Comparison of ENCODE assay signal across 8 cellular contexts in the genomic region with DNA sequence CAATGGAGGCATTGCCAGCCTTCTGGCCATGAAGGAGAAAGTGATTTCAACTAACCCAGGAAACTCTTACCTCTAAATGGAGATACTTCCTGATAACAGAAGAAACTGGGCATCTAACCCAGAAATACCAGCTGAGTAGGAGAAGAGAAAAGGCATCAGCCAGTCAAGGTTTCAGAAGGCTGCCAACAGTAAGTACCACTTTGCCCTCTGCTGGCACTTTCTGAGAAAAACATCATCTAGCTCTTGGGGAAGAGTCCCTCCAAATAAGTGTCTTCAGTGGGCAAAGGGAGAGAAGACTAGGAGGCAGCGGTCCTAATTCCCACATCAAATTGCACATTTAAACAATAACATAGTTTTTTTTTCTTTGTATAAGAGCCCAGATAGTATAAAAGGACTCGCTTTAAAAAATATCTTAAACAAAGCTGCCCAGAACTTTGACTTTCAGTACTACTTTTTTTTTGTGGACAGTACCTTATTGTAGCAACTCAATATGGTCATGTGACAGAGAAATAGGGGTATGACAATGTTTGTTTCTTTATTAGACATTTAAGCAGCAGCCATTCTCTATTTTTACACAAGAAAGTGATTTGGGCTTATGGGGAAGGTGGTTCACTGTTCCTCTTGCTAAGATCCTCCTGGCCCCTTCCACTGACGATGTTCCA.
DNase-seq lines count a peak whose midpoint lies in the region; ATAC-seq, FAIRE-seq and TF ChIP-seq lines count a peak whose summit lies in the region.

No MANE protein-coding gene starts in this region.

- POLR2A ChIA-PET in HepG2 (lab: Yijun Ruan, JAX), result no interaction called here

- no peaks in the 10 kb centered on the region for H3K27me3 ChIP-seq in mammary epithelial cell (ENCODE audit: insufficient read depth, low read length)
- H3K27me3 ChIP-seq in HepG2 (ENCODE audit: control insufficient read depth in 1 of 2, insufficient read depth in 2 of 2, low read length in 2 of 2), result no peaks in the 10 kb centered on the region
- no peaks in the 10 kb centered on the region for H3K27me3 ChIP-seq in gastrocnemius medialis

- no peaks in the 10 kb centered on the region for H3K79me2 ChIP-seq in mammary epithelial cell (ENCODE audit: insufficient read depth, low read length)
- no peaks in the 10 kb centered on the region for H3K79me2 ChIP-seq in HepG2 (ENCODE audit: insufficient read depth, low read length)

- DNase-seq in EH (ENCODE audit: low read depth) (peak; percentile 54), NCI-H526 treated with DMSO at 0.1 percent for 48 hours (lab: John Stamatoyannopoulos, UW) (peak; percentile 25), mammary epithelial cell (peak; percentile 37), HepG2 (ENCODE audit: low spot score) (peak; percentile 39), gastrocnemius medialis (no peak)
- no peak for DNase-seq in T-helper 2 cell treated with Interferon-gamma antibody and Interleukin-4, amounts not matched to agents 5 μg/mL and 100 μg/mL, for 36 hours (ENCODE audit: low spot score)

- no peak overlapping the region for H3K27ac Mint-ChIP-seq in T-helper 2 cell treated with Interferon-gamma antibody and Interleukin-4, amounts not matched to agents 5 μg/mL and 100 μg/mL, for 36 hours

- dilution Hi-C loops in mammary epithelial cell (cut with HindIII; ENCODE audit: low sequenced_read_pairs), result no loop called here

- H3K4me2 ChIP-seq in mammary epithelial cell (ENCODE audit: insufficient read depth, low read depth, low read length), result no peak overlapping the region
- H3K4me2 ChIP-seq in HepG2 (ENCODE audit: low read depth, low read length), result no peak overlapping the region

- WGBS in mammary epithelial cell (ENCODE audit: low coverage, missing lambda C conversion rate), result 65% methylated on average over 3 of the region's 3 CpGs
- WGBS in HepG2 (ENCODE audit: low lambda C conversion rate), result 3% methylated on average over 3 of the region's 3 CpGs

- H3K9me3 ChIP-seq in mammary epithelial cell (replicated peaks; ENCODE audit: insufficient read depth, low read length), result no peaks in the 10 kb centered on the region
- no peaks in the 10 kb centered on the region for H3K9me3 ChIP-seq in HepG2 (ENCODE audit: low read length)
- H3K9me3 ChIP-seq in gastrocnemius medialis, result no peaks in the 10 kb centered on the region

- CTCF ChIA-PET in mammary epithelial cell (lab: Charles Lee; ENCODE audit: low non-redundant PET) (interaction anchor here (0.8 kb wide), 1 partner anchor 257 kb away, joined by 4 read pairs; no protein-coding TSS in a partner anchor), HepG2 (lab: Yijun Ruan, JAX; ENCODE audit: low intra/inter-chr PET ratio, low total read pairs) (interaction anchor here (1.5 kb wide), 1 partner anchor 257 kb away, joined by 11 read pairs; no protein-coding TSS in a partner anchor)

- TF ChIP-seq RAD21 in HepG2 (CRISPR knock-in tag; IDR thresholded peaks at IDR 0.05), result no peak

- no peaks in the 10 kb centered on the region for H3K9me3 Mint-ChIP-seq in T-helper 2 cell treated with Interferon-gamma antibody and Interleukin-4, amounts not matched to agents 5 μg/mL and 100 μg/mL, for 36 hours

- H3K4me3 ChIP-seq in mammary epithelial cell (replicated peaks in 1 of 3; ENCODE audit: insufficient read depth in 1 of 3, low read depth in 2 of 3, low read length in 3 of 3) (no peak overlapping the region), HepG2 (replicated peaks in 1 of 3; ENCODE audit: insufficient read depth in 1 of 3, low read depth in 2 of 3, low read length in 3 of 3) (no peak overlapping the region), gastrocnemius medialis (no peak overlapping the region)

- ATAC-seq in GM19438 (IDR thresholded peaks at IDR 0.05; ENCODE audit: low read depth, unreplicated experiment) (peak; percentile 87), HG03457 (IDR thresholded peaks at IDR 0.05; ENCODE audit: unreplicated experiment) (peak; percentile 62), HepG2 (peak; percentile 79), gastrocnemius medialis (no peak)

- intact Hi-C loops in mammary epithelial cell (cut with micrococcal nuclease), result loop anchor here (1.0 to 5.0 kb wide), 3 partner anchors 44 to 317 kb away; no protein-coding TSS in a partner anchor
- intact Hi-C loops in HepG2 (cut with micrococcal nuclease; ENCODE audit: unreplicated experiment), result loop anchor here (1.0 to 5.0 kb wide), 2 partner anchors 257 to 1559 kb away; no protein-coding TSS in a partner anchor
- intact Hi-C loops in gastrocnemius medialis (cut with DNase I; ENCODE audit: low total_unique reads), result no loop called here

- H3K27me3 Mint-ChIP-seq in T-helper 2 cell treated with Interferon-gamma antibody and Interleukin-4, amounts not matched to agents 5 μg/mL and 100 μg/mL, for 36 hours (ENCODE audit: low read depth), result peaks cover 2% of the 10 kb centered on the region

- in situ Hi-C loops in mammary epithelial cell (cut with MboI; ENCODE audit: low sequenced_read_pairs in 2 of 2), result loop anchor here (10.0 to 25.0 kb wide), 2 partner anchors 254 to 261 kb away; no protein-coding TSS in a partner anchor
- in situ Hi-C loops in HepG2 (cut with HindIII; ENCODE audit: extremely low pct_ligation_motif_present, low pct_unique_long_range_greater_than_20kb), result loop anchor here (25.0 kb wide), 1 partner anchor 254 kb away; no protein-coding TSS in a partner anchor
- in situ Hi-C loops in gastrocnemius medialis (cut with MboI; ENCODE audit: low sequenced_read_pairs in 4 of 4), result no loop called here

- H3K4me1 Mint-ChIP-seq in T-helper 2 cell treated with Interferon-gamma antibody and Interleukin-4, amounts not matched to agents 5 μg/mL and 100 μg/mL, for 36 hours (ENCODE audit: low read depth), result peaks cover 5% of the 10 kb centered on the region

- H3K9ac ChIP-seq in mammary epithelial cell (ENCODE audit: insufficient read depth, low read length) (no peak overlapping the region), HepG2 (ENCODE audit: insufficient read depth, low read depth, low read length) (no peak overlapping the region)

- TF ChIP-seq EP300 in HepG2 (IDR thresholded peaks at IDR 0.05; ENCODE audit: low read depth in 2 of 2, low read length in 2 of 2) (no peak), HepG2 (CRISPR knock-in tag; IDR thresholded peaks at IDR 0.05; ENCODE audit: borderline replicate concordance) (no peak)

- FAIRE-seq in HepG2 (lab: Jason Lieb, UNC), result no peak

- no peak overlapping the region for H2AFZ ChIP-seq in mammary epithelial cell (ENCODE audit: low read depth, low read length)
- H2AFZ ChIP-seq in HepG2 (ENCODE audit: low read length), result no peak overlapping the region

- H4K20me1 ChIP-seq in mammary epithelial cell (ENCODE audit: insufficient read depth, low read length), result no peaks in the 10 kb centered on the region
- no peaks in the 10 kb centered on the region for H4K20me1 ChIP-seq in HepG2 (ENCODE audit: insufficient read depth, low read length)

- H3K4me1 ChIP-seq in mammary epithelial cell (ENCODE audit: insufficient read depth, low read length), result no peaks in the 10 kb centered on the region
- no peaks in the 10 kb centered on the region for H3K4me1 ChIP-seq in HepG2 (ENCODE audit: insufficient read depth, low read length)
- no peaks in the 10 kb centered on the region for H3K4me1 ChIP-seq in gastrocnemius medialis

- TF ChIP-seq POLR2A in HepG2 (IDR thresholded peaks at IDR 0.05; ENCODE audit: insufficient read depth in 1 of 2, low read depth in 2 of 2, low read length in 2 of 2), result no peak
- TF ChIP-seq POLR2A in gastrocnemius medialis (IDR thresholded peaks at IDR 0.05), result no peak

- H3K36me3 ChIP-seq in mammary epithelial cell (ENCODE audit: insufficient read depth, low read length), result no peaks in the 10 kb centered on the region
- no peaks in the 10 kb centered on the region for H3K36me3 ChIP-seq in HepG2 (replicated peaks in 1 of 2; ENCODE audit: control insufficient read depth in 1 of 2, insufficient read depth in 2 of 2, low read length in 2 of 2)
- H3K36me3 ChIP-seq in gastrocnemius medialis, result no peaks in the 10 kb centered on the region

- no TSS peak for BruUV-seq in mammary epithelial cell (replicated peaks; lab: Mats Ljungman, UMichigan)
- no TSS peak for BruUV-seq in HepG2 (replicated peaks; lab: Mats Ljungman, UMichigan)

- H3K4me3 Mint-ChIP-seq in T-helper 2 cell treated with Interferon-gamma antibody and Interleukin-4, amounts not matched to agents 5 μg/mL and 100 μg/mL, for 36 hours, result no peak overlapping the region

- TF ChIP-seq CTCF in mammary epithelial cell (conservative IDR thresholded peaks at IDR 0.05 in 1 of 2, IDR thresholded peaks at IDR 0.05 in 1 of 2; ENCODE audit: extremely low read depth in 1 of 2, insufficient read depth in 1 of 2, low read depth in 1 of 2, low read length in 2 of 2) (peak; percentile 45 to 75), HepG2 (CRISPR knock-in tag; IDR thresholded peaks at IDR 0.05) (peak; percentile 62), gastrocnemius medialis (IDR thresholded peaks at IDR 0.05 in 4 of 5, conservative IDR thresholded peaks at IDR 0.05 in 1 of 5) (no peak)

- H3K36me3 Mint-ChIP-seq in T-helper 2 cell treated with Interferon-gamma antibody and Interleukin-4, amounts not matched to agents 5 μg/mL and 100 μg/mL, for 36 hours (ENCODE audit: low read depth), result no peaks in the 10 kb centered on the region

- H3K27ac ChIP-seq in mammary epithelial cell (ENCODE audit: insufficient read depth, low read depth, low read length) (no peak overlapping the region), HepG2 (ENCODE audit: extremely low read length, insufficient read depth, low read length) (no peak overlapping the region), gastrocnemius medialis (no peak overlapping the region)

TF ChIP-seq in HepG2, 621 proteins besides CTCF, POLR2A, EP300 and RAD21 (continues in another document):
- TF ChIP-seq HMG20A (CRISPR knock-in tag; IDR thresholded peaks at IDR 0.05; ENCODE audit: borderline replicate concordance) (no peak), SMC3 (IDR thresholded peaks at IDR 0.05; ENCODE audit: low read length) (peak; percentile 38; the same call in 1 of the 2 replicates), TAF15 (IDR thresholded peaks at IDR 0.05; ENCODE audit: low read depth, low read length, poor library complexity, severe bottlenecking) (no peak), ZSCAN29 (CRISPR knock-in tag; conservative IDR thresholded peaks at IDR 0.05) (no peak), ZNF7 (CRISPR knock-in tag; IDR thresholded peaks at IDR 0.05) (no peak), GABPB1 (CRISPR knock-in tag; IDR thresholded peaks at IDR 0.05) (no peak)
- TF ChIP-seq, protein P1, sequence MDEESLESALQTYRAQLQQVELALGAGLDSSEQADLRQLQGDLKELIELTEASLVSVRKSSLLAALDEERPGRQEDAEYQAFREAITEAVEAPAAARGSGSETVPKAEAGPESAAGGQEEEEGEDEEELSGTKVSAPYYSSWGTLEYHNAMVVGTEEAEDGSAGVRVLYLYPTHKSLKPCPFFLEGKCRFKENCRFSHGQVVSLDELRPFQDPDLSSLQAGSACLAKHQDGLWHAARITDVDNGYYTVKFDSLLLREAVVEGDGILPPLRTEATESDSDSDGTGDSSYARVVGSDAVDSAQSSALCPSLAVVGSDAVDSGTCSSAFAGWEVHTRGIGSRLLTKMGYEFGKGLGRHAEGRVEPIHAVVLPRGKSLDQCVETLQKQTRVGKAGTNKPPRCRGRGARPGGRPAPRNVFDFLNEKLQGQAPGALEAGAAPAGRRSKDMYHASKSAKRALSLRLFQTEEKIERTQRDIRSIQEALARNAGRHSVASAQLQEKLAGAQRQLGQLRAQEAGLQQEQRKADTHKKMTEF (CRISPR knock-in tag; IDR thresholded peaks at IDR 0.05), result no peak

Comparison
In these comparisons a context has a peak if more than half of its experiments do, and no peak if none do; other contexts are left out.
1. DNase-seq: peak in EH (single experiment), NCI-H526 treated with DMSO at 0.1 percent for 48 hours (single experiment), mammary epithelial cell (single experiment) and HepG2 (single experiment); none in T-helper 2 cell treated with Interferon-gamma antibody and Interleukin-4, amounts not matched to agents 5 μg/mL and 100 μg/mL, for 36 hours (single experiment) and gastrocnemius medialis (0 of 2).
2. ATAC-seq: peak in GM19438 (single experiment), HG03457 (single experiment) and HepG2 (single experiment); none in gastrocnemius medialis (0 of 2).
3. CTCF ChIP-seq: peak in mammary epithelial cell (2 of 2) and HepG2 (single experiment); none in gastrocnemius medialis (0 of 5).
4. in situ Hi-C loops: an anchor here in mammary epithelial cell (10.0 to 25.0 kb wide) and HepG2 (25.0 kb wide); none called in gastrocnemius medialis.